ENCODE assay signal across 25 cellular contexts in genomic region chr2:17422066-17422465, GRCh38.
"Had no signal": no experiment of that assay in that cellular context is flagged by ENCODE, and none has a peak within 500 bp of the region (broad histone marks: within the 10 kb centered on the region; RNA-seq: fewer than 3 reads in every experiment).

No MANE protein-coding gene starts in this region.

- H3K27ac ChIP-seq: brain microvascular endothelial cell, heart right ventricle, left lung, thoracic aorta had no signal

- H3K27me3 ChIP-seq: brain microvascular endothelial cell, heart right ventricle, left lung had no signal

- DNase-seq: activated B cell treated with CpG ODN at 0.5 μM for 24 hours; activated CD4-positive, alpha-beta memory T cell treated with anti-CD3 and anti-CD28 coated beads for 36 hours; activated CD4-positive, alpha-beta T cell treated with anti-CD3 and anti-CD28 coated beads for 4 hours; activated effector memory CD4-positive, alpha-beta T cell treated with Interleukin-2 at 50 U/mL for 16 hours; activated naive CD4-positive, alpha-beta T cell treated with anti-CD3 and anti-CD28 coated beads for 36 hours; activated naive CD8-positive, alpha-beta T cell treated with anti-CD3 and anti-CD28 coated beads, Interleukin-2, amount 10 ng/mL, durations not matched to agents 7 days and 5 days; activated T-cell treated with anti-CD3 and anti-CD28 coated beads, Interleukin-2, amount 50 U/mL, for 72 hours; anterior cingulate cortex; brain microvascular endothelial cell; caudate nucleus; dermis blood vessel endothelial cell; effector CD8-positive, alpha-beta T cell; heart right ventricle; kidney; left lung; naive thymus-derived CD4-positive, alpha-beta T cell; occipital lobe; stimulated activated CD4-positive, alpha-beta T cell treated with anti-CD3 and anti-CD28 coated beads, Interleukin-2, amount 100 ng/mL, for 48 hours; stimulated activated CD8-positive, alpha-beta memory T cell treated with anti-CD3 and anti-CD28 coated beads, Interleukin-4, amount 100 ng/mL, for 48 hours; stimulated activated naive B cell treated with anti-CD40 and anti-IgM and Interleukin-4, amounts not matched to agents 10 μg/mL and 1 μg/mL and 100 μg/mL, for 72 hours; T-helper 9 cell had no signal

- H3K4me1 ChIP-seq: heart right ventricle, left lung had no signal

- H3K36me3 ChIP-seq: brain microvascular endothelial cell, heart right ventricle, left lung, thoracic aorta had no signal

- H3K9me3 ChIP-seq: heart right ventricle, left lung, thoracic aorta had no signal

- H3K4me3 ChIP-seq: heart right ventricle, left lung, lung, thoracic aorta had no signal

- ATAC-seq: activated T-cell treated with anti-CD3 and anti-CD28 coated beads, Interleukin-2, amount 50 U/mL, for 72 hours; esophagus mucosa; heart right ventricle; left lung; naive thymus-derived CD4-positive, alpha-beta T cell; sciatic nerve; stimulated activated naive B cell treated with anti-CD40 and anti-IgM and Interleukin-4, amounts not matched to agents 10 μg/mL and 1 μg/mL and 100 μg/mL, for 72 hours had no signal
